8 cellular contexts compared by ENCODE assay signal in the genomic region with DNA sequence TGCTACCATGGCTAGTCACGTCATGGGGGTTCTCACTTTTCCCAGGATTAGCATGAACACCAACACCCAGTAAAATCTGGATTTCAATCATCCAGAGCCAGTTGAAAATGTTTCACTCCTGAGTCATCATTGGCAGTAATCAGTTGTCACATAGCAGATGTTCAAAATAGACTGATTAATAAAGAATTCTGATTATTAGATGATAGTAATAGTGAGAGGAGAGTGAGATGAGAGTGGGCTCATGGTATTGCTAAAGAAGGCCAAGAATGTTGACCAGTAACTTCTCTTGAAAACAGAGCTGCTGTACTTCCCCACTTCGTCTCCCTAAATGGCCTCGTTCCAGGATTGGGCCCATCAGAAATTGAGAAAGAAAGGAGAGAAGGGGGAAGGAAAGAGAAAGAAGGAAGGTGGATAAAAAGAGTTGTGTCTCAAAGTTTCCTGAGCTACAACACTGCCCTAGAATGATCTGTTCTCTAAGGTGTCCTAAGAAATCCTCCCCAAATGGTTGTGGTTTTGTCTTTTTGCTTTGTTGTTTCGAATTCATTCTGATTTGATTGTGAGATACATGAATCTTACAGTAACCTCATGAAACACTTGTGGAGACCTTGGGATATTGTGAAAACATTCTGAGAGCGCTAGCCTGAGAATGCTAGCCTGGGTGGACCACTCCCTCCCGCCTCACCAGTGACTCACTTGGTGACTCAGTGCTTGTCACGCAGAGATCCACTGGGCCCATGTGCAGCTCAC.
DNase-seq lines count a peak whose midpoint lies in the region; ATAC-seq and TF ChIP-seq lines count a peak whose summit lies in the region.

No MANE protein-coding gene starts in this region.

- peak overlapping the region; percentile 1 for H2AFZ ChIP-seq in osteoblast (ENCODE audit: low read length)

- H3K4me3 ChIP-seq in coronary artery = no peak overlapping the region
- H3K4me3 ChIP-seq in osteoblast (ENCODE audit: insufficient read depth, low read length) = peak overlapping the region; percentile 30
- H3K4me3 ChIP-seq in urinary bladder (ENCODE audit: low read depth, low read length) = no peak overlapping the region

- no peaks in the 10 kb centered on the region for H4K20me1 ChIP-seq in osteoblast (ENCODE audit: insufficient read depth, low read length)

- H3K4me1 ChIP-seq in osteoblast (ENCODE audit: insufficient read depth, low read length) (peaks cover 29% of the 10 kb centered on the region), urinary bladder (ENCODE audit: insufficient read depth) (no peaks in the 10 kb centered on the region)

- H3K27ac ChIP-seq in coronary artery (peak overlapping the region; percentile 11 to 53), osteoblast (ENCODE audit: low read depth, low read length) (peak overlapping the region; percentile 99), urinary bladder (ENCODE audit: low read depth) (peak overlapping the region; percentile 48)

- H3K27me3 ChIP-seq in osteoblast (ENCODE audit: insufficient read depth, low read length) = no peaks in the 10 kb centered on the region

- WGBS in urinary bladder = 73% methylated on average over 7 of the region's 7 CpGs

- ATAC-seq in HG03045 (IDR thresholded peaks at IDR 0.05; ENCODE audit: unreplicated experiment) = peak; percentile 53
- ATAC-seq in GM18519 (IDR thresholded peaks at IDR 0.05; ENCODE audit: low FRiP score, unreplicated experiment) = no peak

- TF ChIP-seq CTCF in coronary artery (IDR thresholded peaks at IDR 0.05) (no peak), osteoblast (IDR thresholded peaks at IDR 0.05; ENCODE audit: extremely low read depth, low read depth, low read length) (no peak)

- no peaks in the 10 kb centered on the region for H3K79me2 ChIP-seq in osteoblast (ENCODE audit: insufficient read depth, low read length)

- peak overlapping the region; percentile 61 for H3K4me2 ChIP-seq in osteoblast (ENCODE audit: insufficient read depth, low read length)

- peak; percentile 58 for DNase-seq in activated CD4-positive, CD25-positive, alpha-beta regulatory T cell treated with anti-CD3 and anti-CD28 coated beads, Interleukin-2, amount 50 U/mL, for 72 hours
- DNase-seq in coronary artery (ENCODE audit: low spot score) (no peak), osteoblast (ENCODE audit: insufficient read length, low spot score, missing footprints) (peak; percentile 82), NCI-H774 (lab: John Stamatoyannopoulos, UW) (no peak), NCI-H187 (lab: John Stamatoyannopoulos, UW) (no peak)

- H3K9me3 ChIP-seq in osteoblast (ENCODE audit: low read depth, low read length) = no peaks in the 10 kb centered on the region

- no peaks in the 10 kb centered on the region for H3K36me3 ChIP-seq in osteoblast (ENCODE audit: insufficient read depth, low read length)
- no peaks in the 10 kb centered on the region for H3K36me3 ChIP-seq in urinary bladder (ENCODE audit: insufficient read depth)

Comparison
In these comparisons a context has a peak if more than half of its experiments do, and no peak if none do; other contexts are left out.
1. DNase-seq: peak in activated CD4-positive, CD25-positive, alpha-beta regulatory T cell treated with anti-CD3 and anti-CD28 coated beads, Interleukin-2, amount 50 U/mL, for 72 hours (single experiment) and osteoblast (single experiment); none in coronary artery (single experiment), NCI-H774 (single experiment) and NCI-H187 (0 of 2).
2. H3K27ac ChIP-seq: peak in every context shown above with its lines; median percentile 99 in osteoblast; 48 in urinary bladder; 32 in coronary artery.